ENCODE assay signal across 1 cellular context in the genomic region with DNA sequence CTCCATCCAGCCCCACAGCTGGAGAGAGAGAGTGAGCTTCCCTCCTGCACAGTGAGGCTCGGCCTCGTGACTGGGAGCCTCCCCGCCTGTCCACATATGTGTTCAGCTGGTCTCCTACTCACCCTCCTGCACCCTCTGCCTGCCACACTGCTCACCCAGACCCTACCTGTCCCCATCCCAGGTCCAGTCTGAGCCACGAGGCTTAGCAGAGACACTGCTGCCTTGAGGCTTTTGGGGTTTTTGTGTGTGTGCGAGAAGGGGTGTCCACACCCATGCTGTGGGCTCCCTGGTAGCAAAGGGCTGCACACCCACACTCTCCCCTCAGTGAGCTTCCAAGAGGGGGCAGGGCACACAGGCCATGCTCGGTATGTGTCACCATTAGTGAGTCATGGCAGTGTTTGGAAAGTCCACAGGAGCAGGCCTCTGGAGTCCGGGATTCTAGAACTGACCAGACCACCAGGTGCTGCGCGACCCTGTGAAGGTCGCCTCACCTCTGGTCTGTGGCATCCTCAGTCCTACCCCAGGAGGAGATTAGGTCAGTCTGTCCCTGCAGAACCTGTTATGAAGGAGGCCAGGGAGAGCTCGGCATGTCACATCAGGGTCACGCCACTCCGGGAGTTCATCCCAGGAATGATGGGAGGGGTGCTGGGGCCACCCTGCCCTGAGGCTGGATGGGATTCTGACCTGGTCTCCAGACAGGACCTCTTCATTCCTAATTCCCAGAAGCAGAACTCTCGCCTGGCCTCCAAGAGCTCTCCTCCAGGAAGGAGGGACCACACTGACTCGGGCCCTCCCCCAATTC.
TF ChIP-seq lines count a peak whose summit lies in the region.

No MANE protein-coding gene starts in this region.

TF ChIP-seq in H1, 55 proteins besides CTCF, POLR2A, EP300 and RAD21:
- no peak for TF ChIP-seq HDAC6 (IDR thresholded peaks at IDR 0.05; ENCODE audit: low read depth, low read length)
